ENCODE assay signal across 20 cellular contexts in the genomic region with DNA sequence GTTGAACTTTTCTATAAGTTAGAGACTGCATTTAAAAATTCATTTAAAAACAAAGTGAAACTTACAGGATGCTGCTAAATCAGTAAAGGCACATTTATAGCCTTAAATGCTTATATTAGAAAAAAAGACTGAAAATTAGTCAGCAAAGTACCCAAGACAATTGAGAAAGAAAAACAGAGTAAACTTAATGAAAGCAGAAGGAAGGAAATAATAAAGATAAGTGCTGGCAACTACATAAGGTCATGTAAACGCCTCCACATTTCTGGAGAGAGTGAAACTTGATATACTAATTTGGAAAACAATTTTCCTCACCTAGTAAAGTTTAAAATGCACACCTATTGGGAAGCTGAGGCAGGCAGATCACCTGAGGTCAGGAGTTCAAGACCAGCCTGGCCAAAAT. TPM values are rescaled to one million over a fixed set of nuclear protein-coding genes. Genes with fewer than 3 reads are reported as not detected.
DNase-seq lines count a peak whose midpoint lies in the region; ATAC-seq and TF ChIP-seq lines count a peak whose summit lies in the region.
"Had no signal": no experiment of that assay in that cellular context is flagged by ENCODE, and none has a peak within 500 bp of the region (broad histone marks: within the 10 kb centered on the region; RNA-seq: fewer than 3 reads in every experiment).

No MANE protein-coding gene starts in this region.

- H3K9ac ChIP-seq in smooth muscle cell (ENCODE audit: low read depth), result no peak overlapping the region
- H3K9ac ChIP-seq: KMS-11 had no signal

- H3K79me2 ChIP-seq in smooth muscle cell (ENCODE audit: low read depth), result no peaks in the 10 kb centered on the region

- no peaks in the 10 kb centered on the region for H3F3A ChIP-seq in smooth muscle cell (ENCODE audit: low read depth)

- peak; percentile 62 for DNase-seq in EH (ENCODE audit: low read depth)
- no peak for DNase-seq in ascending aorta (ENCODE audit: low spot score in 2 of 2)
- DNase-seq in fibroblast of the aortic adventitia (ENCODE audit: low read depth), result peak; percentile 14
- no peak for DNase-seq in smooth muscle cell (lab: John Stamatoyannopoulos, UW; ENCODE audit: unreplicated experiment)
- DNase-seq in esophagus squamous epithelium (lab: John Stamatoyannopoulos, UW), result no peak
- no peak for DNase-seq in SKM-1 treated with dmso at 0.1 percent for 144 hours (lab: John Stamatoyannopoulos, UW; ENCODE audit: unreplicated experiment)
- DNase-seq in psoas muscle, result no peak
- DNase-seq: BE2C; CD4-positive, alpha-beta memory T cell; DND-41; GF-D8; MM.1S; NCI-H1105; NCI-H187; NCI-H2171; NCI-H446 treated with DMSO at 0.1 percent for 48 hours; NCI-H82; Peyer's patch; SHP77 had no signal

- no peak for ATAC-seq in psoas muscle

- TF ChIP-seq POLR2A in esophagus squamous epithelium (IDR thresholded peaks at IDR 0.05), result no peak

- H2AFZ ChIP-seq in smooth muscle cell (ENCODE audit: low read depth), result no peak overlapping the region

- no peaks in the 10 kb centered on the region for H3K27me3 ChIP-seq in ascending aorta
- peaks cover 20% of the 10 kb centered on the region for H3K27me3 ChIP-seq in smooth muscle cell (ENCODE audit: low read depth)
- H3K27me3 ChIP-seq in esophagus squamous epithelium, result peaks cover 0 to 36% (median 0%) of the 10 kb centered on the region in 4 donors
- peaks cover 0 to 28% (median 2%) of the 10 kb centered on the region in 3 donors for H3K27me3 ChIP-seq in psoas muscle (ENCODE audit: insufficient read depth in 3 of 3, low read length in 2 of 3)
- H3K27me3 ChIP-seq: Peyer's patch had no signal

- intact Hi-C loops in ascending aorta (cut with DNase I), result loop anchor here (5.0 kb wide), 1 partner anchor 88 kb away; no protein-coding TSS in a partner anchor
- intact Hi-C loops in esophagus squamous epithelium (cut with DNase I), result no loop called here
- intact Hi-C loops in psoas muscle (cut with DNase I), result no loop called here

- H4K20me1 ChIP-seq in smooth muscle cell (ENCODE audit: low read depth), result no peaks in the 10 kb centered on the region

- H3K27ac ChIP-seq in ascending aorta, result peak overlapping the region; percentile 70 to 85
- H3K27ac ChIP-seq in smooth muscle cell (ENCODE audit: low read depth), result no peak overlapping the region
- no peak overlapping the region for H3K27ac ChIP-seq in esophagus squamous epithelium
- H3K27ac ChIP-seq in psoas muscle, result no peak overlapping the region
- H3K27ac ChIP-seq: KMS-11, Peyer's patch had no signal

- H3K36me3 ChIP-seq in ascending aorta (no peaks in the 10 kb centered on the region), smooth muscle cell (ENCODE audit: low read depth) (no peaks in the 10 kb centered on the region), esophagus squamous epithelium (no peaks in the 10 kb centered on the region), psoas muscle (ENCODE audit: insufficient read depth in 1 of 2, low read depth in 1 of 2) (no peaks in the 10 kb centered on the region)
- H3K36me3 ChIP-seq: BE2C, Peyer's patch had no signal

- H3K4me1 ChIP-seq in ascending aorta (peaks cover 4 to 48% of the 10 kb centered on the region in 2 donors), smooth muscle cell (ENCODE audit: low read depth) (no peaks in the 10 kb centered on the region), esophagus squamous epithelium (no peaks in the 10 kb centered on the region), psoas muscle (no peaks in the 10 kb centered on the region)
- H3K4me1 ChIP-seq: BE2C, Peyer's patch had no signal

- TF ChIP-seq CTCF in ascending aorta (IDR thresholded peaks at IDR 0.05) (no peak), fibroblast of the aortic adventitia (IDR thresholded peaks at IDR 0.05; ENCODE audit: insufficient read depth, low read length) (no peak), smooth muscle cell (IDR thresholded peaks at IDR 0.05; ENCODE audit: borderline replicate concordance, insufficient read depth, poor library complexity, severe bottlenecking) (no peak), esophagus squamous epithelium (IDR thresholded peaks at IDR 0.05) (no peak), psoas muscle (IDR thresholded peaks at IDR 0.05) (no peak)

- H3K9me3 ChIP-seq in ascending aorta (no peaks in the 10 kb centered on the region), smooth muscle cell (replicated peaks; ENCODE audit: low read depth) (no peaks in the 10 kb centered on the region), esophagus squamous epithelium (no peaks in the 10 kb centered on the region), psoas muscle (no peaks in the 10 kb centered on the region)
- H3K9me3 ChIP-seq: Peyer's patch had no signal

- peak overlapping the region; percentile 67 for H3K4me2 ChIP-seq in smooth muscle cell
- H3K4me2 ChIP-seq: KMS-11 had no signal

- 32% methylated on average over 1 of the region's 1 CpG for WGBS in smooth muscle cell (ENCODE audit: low lambda C conversion rate)
- WGBS in esophagus squamous epithelium, 2 donors, result 18 to 21% methylated on average over 1 of the region's 1 CpG
- 11 to 19% (median 14%) methylated on average over 1 of the region's 1 CpG for WGBS in psoas muscle, 3 donors

- peak overlapping the region in 1 of 2 donors; percentile 35 for H3K4me3 ChIP-seq in ascending aorta
- no peak overlapping the region for H3K4me3 ChIP-seq in fibroblast of the aortic adventitia (ENCODE audit: low read depth, low read length)
- no peak overlapping the region for H3K4me3 ChIP-seq in smooth muscle cell
- no peak overlapping the region for H3K4me3 ChIP-seq in esophagus squamous epithelium
- H3K4me3 ChIP-seq in psoas muscle, result no peak overlapping the region
- H3K4me3 ChIP-seq: Peyer's patch had no signal

RNA-seq across cellular contexts. Expression of a gene that starts 58.2 kb away (rescaled TPM):
- 113 TPM for total RNA-seq in ascending aorta
- 2.0 and 3.3 TPM in 2 replicates for total RNA-seq in fibroblast of the aortic adventitia (ENCODE audit: low replicate concordance)
- total RNA-seq in smooth muscle cell, result not detected in 2 replicates
- 0.18 TPM in 1 of 2 replicates, not detected in the other for polyA plus RNA-seq in smooth muscle cell
- total RNA-seq in esophagus squamous epithelium, result 1 to 10 TPM in 1 of 4 donors, under 1 TPM in 2, not detected in 1; 0.34 to 2.6 (median 0.76) TPM
- under 1 TPM; 0.06 to 0.17 (median 0.10) TPM for total RNA-seq in psoas muscle
- under 1 TPM; 0.09 to 0.69 (median 0.21) TPM for polyA plus RNA-seq in psoas muscle
- total RNA-seq: CD4-positive, alpha-beta memory T cell had no signal

Comparison
In these comparisons a context has a peak if more than half of its experiments do, and no peak if none do; other contexts are left out.
1. DNase-seq: peak in EH (single experiment) and fibroblast of the aortic adventitia (single experiment); none in ascending aorta (0 of 2), smooth muscle cell (single experiment), esophagus squamous epithelium (single experiment), SKM-1 treated with dmso at 0.1 percent for 144 hours (single experiment) and psoas muscle (0 of 2).
2. H3K27ac ChIP-seq: peak in ascending aorta (2 of 2); none in smooth muscle cell (single experiment), esophagus squamous epithelium (0 of 4) and psoas muscle (single experiment).
3. RNA of a gene that starts 58.2 kb away (total RNA-seq): 113 TPM in ascending aorta (single experiment); 2.0 to 3.3 TPM in fibroblast of the aortic adventitia, 0.34 to 2.6 TPM in esophagus squamous epithelium, 0.06 to 0.17 TPM in psoas muscle and not detected in smooth muscle cell; every median in the first group is over 10 times any median in the second.